ENCODE assay signal across 9 cellular contexts in the genomic region with DNA sequence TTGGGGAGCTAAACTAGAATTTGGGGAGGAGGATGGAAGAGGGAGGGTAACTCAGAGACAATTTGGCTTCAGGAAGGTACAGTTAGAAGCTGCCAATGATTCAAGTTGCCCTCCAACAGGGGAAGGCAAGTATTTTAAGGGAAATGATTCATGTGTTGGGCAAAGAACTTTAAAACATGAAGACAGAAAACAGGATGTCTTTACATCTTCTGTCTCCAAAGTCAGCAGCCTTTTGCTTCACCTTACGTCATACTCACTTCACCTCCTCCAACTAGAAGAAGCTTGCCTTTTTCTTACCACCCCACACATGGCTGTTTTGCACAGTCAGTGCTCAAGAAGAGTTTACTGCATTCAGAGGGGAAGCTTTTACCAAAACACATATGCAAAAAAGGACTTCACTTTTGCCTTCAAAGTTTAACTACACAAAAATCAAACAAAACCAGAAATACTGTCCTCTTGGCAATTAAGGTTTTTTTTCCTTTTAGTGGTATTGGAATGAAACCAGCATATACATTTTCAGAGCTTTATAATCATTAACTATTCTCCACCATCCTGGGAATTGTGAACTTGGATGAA. TPM values are rescaled to one million over a fixed set of nuclear protein-coding genes. Genes with fewer than 3 reads are reported as not detected.
DNase-seq lines count a peak whose midpoint lies in the region; ATAC-seq and TF ChIP-seq lines count a peak whose summit lies in the region.
"Had no signal": no experiment of that assay in that cellular context is flagged by ENCODE, and none has a peak within 500 bp of the region (broad histone marks: within the 10 kb centered on the region; RNA-seq: fewer than 3 reads in every experiment).

No MANE protein-coding gene starts in this region.

- H3K27me3 ChIP-seq in esophagus muscularis mucosa: no peaks in the 10 kb centered on the region
- no peaks in the 10 kb centered on the region for H3K27me3 ChIP-seq in psoas muscle (ENCODE audit: insufficient read depth in 3 of 3, low read length in 2 of 3)
- no peaks in the 10 kb centered on the region for H3K27me3 ChIP-seq in lower lobe of right lung (ENCODE audit: low read depth)
- no peaks in the 10 kb centered on the region for H3K27me3 ChIP-seq in SJCRH30

- ATAC-seq in psoas muscle (peak; percentile 7 to 77 (median 38)), lower lobe of right lung (no peak), left lobe of liver (no peak), GM19035 (IDR thresholded peaks at IDR 0.05; ENCODE audit: unreplicated experiment) (no peak)

- WGBS in esophagus muscularis mucosa: 12% methylated on average over 1 of the region's 1 CpG
- 38 to 68% (median 42%) methylated on average over 1 of the region's 1 CpG for WGBS in psoas muscle, 3 donors

- intact Hi-C loops in esophagus muscularis mucosa (cut with DNase I) (no loop called here), psoas muscle (cut with DNase I) (no loop called here), lower lobe of right lung (cut with DNase I) (no loop called here)

- TF ChIP-seq POLR2A in esophagus muscularis mucosa (IDR thresholded peaks at IDR 0.05; ENCODE audit: low read depth): no peak

- no peak for TF ChIP-seq CTCF in esophagus muscularis mucosa (IDR thresholded peaks at IDR 0.05)
- no peak for TF ChIP-seq CTCF in psoas muscle (IDR thresholded peaks at IDR 0.05)
- no peak for TF ChIP-seq CTCF in lower lobe of right lung (IDR thresholded peaks at IDR 0.05)

- H3K36me3 ChIP-seq in esophagus muscularis mucosa: no peaks in the 10 kb centered on the region
- H3K36me3 ChIP-seq in psoas muscle (ENCODE audit: insufficient read depth in 1 of 2, low read depth in 1 of 2): no peaks in the 10 kb centered on the region
- H3K36me3 ChIP-seq in lower lobe of right lung: no peaks in the 10 kb centered on the region
- no peaks in the 10 kb centered on the region for H3K36me3 ChIP-seq in SJCRH30

- H3K27ac ChIP-seq in esophagus muscularis mucosa (replicated peaks in 1 of 4): peak overlapping the region; percentile 72 to 90 (median 82)
- H3K27ac ChIP-seq in psoas muscle: peak overlapping the region; percentile 95
- H3K27ac ChIP-seq in lower lobe of right lung: no peak overlapping the region
- no peak overlapping the region for H3K27ac ChIP-seq in SJCRH30

- no peak for TF ChIP-seq EP300 in esophagus muscularis mucosa (IDR thresholded peaks at IDR 0.05)

- peaks cover 34 to 66% (median 59%) of the 10 kb centered on the region in 4 donors for H3K4me1 ChIP-seq in esophagus muscularis mucosa
- peaks cover 71% of the 10 kb centered on the region for H3K4me1 ChIP-seq in psoas muscle
- H3K4me1 ChIP-seq in lower lobe of right lung: peaks cover 21% of the 10 kb centered on the region
- H3K4me1 ChIP-seq in SJCRH30: peaks cover 22% of the 10 kb centered on the region

- DNase-seq in Daoy (ENCODE audit: low read depth) (peak; percentile 9), NOMO-1 treated with dmso at 0.1 percent for 144 hours (lab: John Stamatoyannopoulos, UW; ENCODE audit: unreplicated experiment) (peak; percentile 0), esophagus muscularis mucosa (ENCODE audit: extremely low spot score) (no peak), psoas muscle (no peak), lower lobe of right lung (no peak), SJCRH30 (no peak), left lobe of liver (ENCODE audit: low spot score) (no peak)
- DNase-seq: activated CD4-positive, CD25-positive, alpha-beta regulatory T cell had no signal

- no peak overlapping the region for H3K4me3 ChIP-seq in esophagus muscularis mucosa
- no peak overlapping the region for H3K4me3 ChIP-seq in psoas muscle
- no peak overlapping the region for H3K4me3 ChIP-seq in lower lobe of right lung
- H3K4me3 ChIP-seq in SJCRH30: no peak overlapping the region

- H3K9me3 ChIP-seq in esophagus muscularis mucosa (no peaks in the 10 kb centered on the region), psoas muscle (no peaks in the 10 kb centered on the region), lower lobe of right lung (no peaks in the 10 kb centered on the region), SJCRH30 (replicated peaks) (no peaks in the 10 kb centered on the region)

RNA-seq across cellular contexts. Expression of a gene that starts 36.0 kb away (rescaled TPM):
- 0.54 and 0.74 TPM in 2 replicates for total RNA-seq in Daoy (2014; rRNA removed; shearing (Covaris generic))
- total RNA-seq in esophagus muscularis mucosa: 100 to 1,000 TPM in 1 of 4 donors, 10 to 100 TPM in 3; 46.7 to 111 (median 87.8) TPM
- total RNA-seq in psoas muscle: 100 to 1,000 TPM in 3 of 4 donors, 10 to 100 TPM in 1; 89.6 to 359 (median 280) TPM
- 100 to 1,000 TPM in 1 of 3 donors, 10 to 100 TPM in 2; 38.5 to 111 (median 59.1) TPM for polyA plus RNA-seq in psoas muscle
- total RNA-seq in lower lobe of right lung: 10.8 TPM
- total RNA-seq in SJCRH30 (2014; rRNA removed; shearing (Covaris generic)): 5.7 and 5.9 TPM in 2 replicates
- 136 TPM for total RNA-seq in left lobe of liver

Comparison
In these comparisons a context has a peak if more than half of its experiments do, and no peak if none do; other contexts are left out.
1. DNase-seq: peak in Daoy (single experiment) and NOMO-1 treated with dmso at 0.1 percent for 144 hours (single experiment); none in esophagus muscularis mucosa (single experiment), psoas muscle (0 of 2), lower lobe of right lung (single experiment), SJCRH30 (0 of 2) and left lobe of liver (single experiment).
2. H3K27ac ChIP-seq: peak in esophagus muscularis mucosa (4 of 4) and psoas muscle (single experiment); none in lower lobe of right lung (single experiment) and SJCRH30 (single experiment).
3. ATAC-seq: peak in psoas muscle (4 of 4); none in lower lobe of right lung (0 of 2), left lobe of liver (single experiment) and GM19035 (single experiment).